24 cellular contexts compared by ENCODE assay signal in the genomic region with DNA sequence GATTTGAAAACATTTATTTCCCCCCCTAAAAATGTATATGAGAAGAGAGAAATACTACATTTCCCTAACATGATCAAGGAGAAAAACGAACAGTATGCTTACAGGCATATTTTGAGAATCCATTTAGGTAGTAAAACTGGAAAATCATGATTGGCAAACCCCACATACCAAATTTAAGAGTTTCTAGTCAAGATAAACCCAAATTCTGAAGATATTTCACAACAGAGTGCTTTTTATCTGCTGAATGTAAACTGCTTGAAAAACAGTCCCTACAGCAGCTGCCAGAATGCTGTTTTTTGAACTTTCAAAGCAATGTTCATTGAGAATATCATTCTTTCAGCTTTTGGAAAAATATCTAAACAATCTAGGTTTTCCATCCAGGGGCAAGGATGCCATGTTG. TPM values are rescaled to one million over a fixed set of nuclear protein-coding genes. Genes with fewer than 3 reads are reported as not detected.
DNase-seq lines count a peak whose midpoint lies in the region; ATAC-seq and TF ChIP-seq lines count a peak whose summit lies in the region.
"Had no signal": no experiment of that assay in that cellular context is flagged by ENCODE, and none has a peak within 500 bp of the region (broad histone marks: within the 10 kb centered on the region; RNA-seq: fewer than 3 reads in every experiment).

No MANE protein-coding gene starts in this region.

- H3K36me3 Mint-ChIP-seq in activated CD8-positive, alpha-beta T cell treated with anti-CD3 and anti-CD28 coated beads for 36 hours (ENCODE audit: low read depth): peaks cover 20% of the 10 kb centered on the region
- H3K36me3 Mint-ChIP-seq in activated CD8-positive, alpha-beta T cell treated with anti-CD3 and anti-CD28 coated beads, Interleukin-2, amount 10 ng/mL, durations not matched to agents 7 days and 5 days (ENCODE audit: low read depth): peaks cover 22% of the 10 kb centered on the region
- H3K36me3 Mint-ChIP-seq in activated T-helper 1 cell treated with anti-CD3 and anti-CD28 coated beads, Interleukin-12 subunit alpha, Interleukin-12 subunit beta, Interleukin-2, Interleukin-4 antibody, amounts not matched to agents 30 ng/mL and 10 ng/mL and 1 ng/mL, durations not matched to agents 14 hours and 24 hours and 36 hours (ENCODE audit: low read depth): peaks cover 26% of the 10 kb centered on the region
- peaks cover 5% of the 10 kb centered on the region for H3K36me3 Mint-ChIP-seq in progenitor cell of endocrine pancreas (ENCODE audit: insufficient read depth)

- H3K79me2 ChIP-seq in hepatocyte: peaks cover 100% of the 10 kb centered on the region

- no peaks in the 10 kb centered on the region for H3K27me3 Mint-ChIP-seq in activated CD8-positive, alpha-beta T cell treated with anti-CD3 and anti-CD28 coated beads for 36 hours
- H3K27me3 Mint-ChIP-seq in activated CD8-positive, alpha-beta T cell treated with anti-CD3 and anti-CD28 coated beads, Interleukin-2, amount 10 ng/mL, durations not matched to agents 7 days and 5 days (ENCODE audit: low read depth): no peaks in the 10 kb centered on the region
- H3K27me3 Mint-ChIP-seq in activated T-helper 1 cell treated with anti-CD3 and anti-CD28 coated beads, Interleukin-12 subunit alpha, Interleukin-12 subunit beta, Interleukin-2, Interleukin-4 antibody, amounts not matched to agents 30 ng/mL and 10 ng/mL and 1 ng/mL, durations not matched to agents 14 hours and 24 hours and 36 hours (ENCODE audit: insufficient read depth): no peaks in the 10 kb centered on the region
- no peaks in the 10 kb centered on the region for H3K27me3 Mint-ChIP-seq in progenitor cell of endocrine pancreas
- H3K27me3 Mint-ChIP-seq: activated CD4-positive, alpha-beta memory T cell treated with anti-CD3 and anti-CD28 coated beads for 36 hours; effector memory CD8-positive, alpha-beta T cell had no signal

- CTCF ChIA-PET in activated CD8-positive, alpha-beta T cell treated with anti-CD3 and anti-CD28 coated beads for 36 hours (lab: Charles Lee): no interaction called here
- CTCF ChIA-PET in activated CD8-positive, alpha-beta T cell treated with anti-CD3 and anti-CD28 coated beads, Interleukin-2, amount 10 ng/mL, durations not matched to agents 7 days and 5 days (lab: Charles Lee): no interaction called here

- TF ChIP-seq EP300 in gastroesophageal sphincter (IDR thresholded peaks at IDR 0.05): no peak

- peaks cover 69% of the 10 kb centered on the region for H4K20me1 ChIP-seq in hepatocyte (ENCODE audit: insufficient read depth, poor library complexity, severe bottlenecking)

- H3K27me3 ChIP-seq in hepatocyte: no peaks in the 10 kb centered on the region
- H3K27me3 ChIP-seq in BE2C: no peaks in the 10 kb centered on the region
- no peaks in the 10 kb centered on the region for H3K27me3 ChIP-seq in gastroesophageal sphincter
- H3K27me3 ChIP-seq: adrenal gland, MG63 had no signal

- H2AFZ ChIP-seq in hepatocyte: no peak overlapping the region

- H3K9me3 ChIP-seq in hepatocyte (ENCODE audit: low read depth) (no peaks in the 10 kb centered on the region), BE2C (no peaks in the 10 kb centered on the region), gastroesophageal sphincter (no peaks in the 10 kb centered on the region)
- H3K9me3 ChIP-seq: adrenal gland, MG63 had no signal

- intact Hi-C loops in activated CD8-positive, alpha-beta T cell treated with anti-CD3 and anti-CD28 coated beads for 36 hours (cut with micrococcal nuclease): no loop called here
- intact Hi-C loops in activated T-helper 1 cell treated with anti-CD3 and anti-CD28 coated beads, Interleukin-12 subunit alpha, Interleukin-12 subunit beta, Interleukin-2, Interleukin-4 antibody, amounts not matched to agents 30 ng/mL and 10 ng/mL and 1 ng/mL, durations not matched to agents 14 hours and 24 hours and 36 hours (cut with micrococcal nuclease): no loop called here

- H3K4me1 ChIP-seq in hepatocyte (ENCODE audit: insufficient read depth) (peaks cover 7% of the 10 kb centered on the region), BE2C (no peaks in the 10 kb centered on the region), gastroesophageal sphincter (peaks cover 3 to 61% (median 7%) of the 10 kb centered on the region in 3 donors)

- TF ChIP-seq POLR2A in gastroesophageal sphincter (IDR thresholded peaks at IDR 0.05): no peak

- no peak overlapping the region for H3K4me3 Mint-ChIP-seq in activated CD8-positive, alpha-beta T cell treated with anti-CD3 and anti-CD28 coated beads for 36 hours
- no peak overlapping the region for H3K4me3 Mint-ChIP-seq in activated CD8-positive, alpha-beta T cell treated with anti-CD3 and anti-CD28 coated beads, Interleukin-2, amount 10 ng/mL, durations not matched to agents 7 days and 5 days
- H3K4me3 Mint-ChIP-seq in activated T-helper 1 cell treated with anti-CD3 and anti-CD28 coated beads, Interleukin-12 subunit alpha, Interleukin-12 subunit beta, Interleukin-2, Interleukin-4 antibody, amounts not matched to agents 30 ng/mL and 10 ng/mL and 1 ng/mL, durations not matched to agents 14 hours and 24 hours and 36 hours: no peak overlapping the region
- H3K4me3 Mint-ChIP-seq in progenitor cell of endocrine pancreas (ENCODE audit: low read depth): no peak overlapping the region
- H3K4me3 Mint-ChIP-seq: activated CD4-positive, alpha-beta memory T cell treated with anti-CD3 and anti-CD28 coated beads for 36 hours; effector memory CD8-positive, alpha-beta T cell had no signal

- peaks cover 2% of the 10 kb centered on the region for H3K9me3 Mint-ChIP-seq in activated CD8-positive, alpha-beta T cell treated with anti-CD3 and anti-CD28 coated beads for 36 hours
- H3K9me3 Mint-ChIP-seq in activated CD8-positive, alpha-beta T cell treated with anti-CD3 and anti-CD28 coated beads, Interleukin-2, amount 10 ng/mL, durations not matched to agents 7 days and 5 days (ENCODE audit: insufficient read depth): no peaks in the 10 kb centered on the region
- no peaks in the 10 kb centered on the region for H3K9me3 Mint-ChIP-seq in activated T-helper 1 cell treated with anti-CD3 and anti-CD28 coated beads, Interleukin-12 subunit alpha, Interleukin-12 subunit beta, Interleukin-2, Interleukin-4 antibody, amounts not matched to agents 30 ng/mL and 10 ng/mL and 1 ng/mL, durations not matched to agents 14 hours and 24 hours and 36 hours
- H3K9me3 Mint-ChIP-seq in progenitor cell of endocrine pancreas (ENCODE audit: low read depth): no peaks in the 10 kb centered on the region
- H3K9me3 Mint-ChIP-seq: effector memory CD8-positive, alpha-beta T cell had no signal

- TF ChIP-seq CTCF in activated CD8-positive, alpha-beta T cell treated with anti-CD3 and anti-CD28 coated beads for 36 hours (IDR thresholded peaks at IDR 0.05): no peak
- TF ChIP-seq CTCF in hepatocyte (IDR thresholded peaks at IDR 0.05; ENCODE audit: poor library complexity) (no peak), progenitor cell of endocrine pancreas (IDR thresholded peaks at IDR 0.05; ENCODE audit: unreplicated experiment) (no peak), BE2C (IDR thresholded peaks at IDR 0.05; ENCODE audit: low read depth, low read length) (no peak), gastroesophageal sphincter (IDR thresholded peaks at IDR 0.05) (no peak)

- no peak for ATAC-seq in activated CD8-positive, alpha-beta T cell treated with anti-CD3 and anti-CD28 coated beads for 36 hours
- no peak for ATAC-seq in activated CD8-positive, alpha-beta T cell treated with anti-CD3 and anti-CD28 coated beads, Interleukin-2, amount 10 ng/mL, durations not matched to agents 7 days and 5 days
- no peak for ATAC-seq in GM18867 (IDR thresholded peaks at IDR 0.05; ENCODE audit: unreplicated experiment)
- no peak for ATAC-seq in gastroesophageal sphincter
- ATAC-seq: activated CD4-positive, CD25-positive, alpha-beta regulatory T cell treated with anti-CD3 and anti-CD28 coated beads, Interleukin-2, amount 50 U/mL, for 24 hours; effector memory CD8-positive, alpha-beta T cell; esophagus mucosa; PC-3 had no signal

- H3K36me3 ChIP-seq in hepatocyte (replicated peaks; ENCODE audit: insufficient read depth, low read depth) (no peaks in the 10 kb centered on the region), BE2C (no peaks in the 10 kb centered on the region; the same call in 1 of the 2 replicates), gastroesophageal sphincter (no peaks in the 10 kb centered on the region)
- H3K36me3 ChIP-seq: adrenal gland had no signal

- POLR2A ChIA-PET in activated CD8-positive, alpha-beta T cell treated with anti-CD3 and anti-CD28 coated beads for 36 hours (lab: Charles Lee): no interaction called here
- POLR2A ChIA-PET in activated CD8-positive, alpha-beta T cell treated with anti-CD3 and anti-CD28 coated beads, Interleukin-2, amount 10 ng/mL, durations not matched to agents 7 days and 5 days (lab: Charles Lee): no interaction called here

- no peak for DNase-seq in activated CD8-positive, alpha-beta T cell treated with anti-CD3 and anti-CD28 coated beads for 36 hours
- no peak for DNase-seq in activated CD8-positive, alpha-beta T cell treated with anti-CD3 and anti-CD28 coated beads, Interleukin-2, amount 10 ng/mL, durations not matched to agents 7 days and 5 days
- DNase-seq in activated T-helper 1 cell treated with anti-CD3 and anti-CD28 coated beads, Interleukin-12 subunit alpha, Interleukin-12 subunit beta, Interleukin-2, Interleukin-4 antibody, amounts not matched to agents 30 ng/mL and 10 ng/mL and 1 ng/mL, durations not matched to agents 14 hours and 24 hours and 36 hours (ENCODE audit: low spot score): no peak
- DNase-seq in hepatocyte (ENCODE audit: low spot score): peak; percentile 5
- DNase-seq in progenitor cell of endocrine pancreas (ENCODE audit: low spot score, unreplicated experiment): no peak
- DNase-seq in BE2C: no peak
- DNase-seq: activated CD4-positive, alpha-beta memory T cell treated with anti-CD3 and anti-CD28 coated beads for 36 hours; activated naive CD4-positive, alpha-beta T cell; adrenal gland; AML-193; effector memory CD8-positive, alpha-beta T cell; kidney glomerular epithelial cell; mammary epithelial cell; MG63; NCI-H446 treated with DMSO at 0.1 percent for 48 hours; PC-3; Right ventricle myocardium superior; stimulated activated CD4-positive, alpha-beta T cell treated with anti-CD3 and anti-CD28 coated beads, Interleukin-1b, Interleukin-23, amount 100 ng/mL, for 48 hours had no signal

- H3K27ac ChIP-seq in hepatocyte: peak overlapping the region; percentile 22
- peak overlapping the region in 1 of 4 donors; percentile 5 for H3K27ac ChIP-seq in gastroesophageal sphincter
- H3K27ac ChIP-seq: 22Rv1, coronary artery had no signal

- peaks cover 49% of the 10 kb centered on the region for H3K4me1 Mint-ChIP-seq in activated CD8-positive, alpha-beta T cell treated with anti-CD3 and anti-CD28 coated beads for 36 hours (ENCODE audit: low read depth)
- peaks cover 28% of the 10 kb centered on the region for H3K4me1 Mint-ChIP-seq in activated CD8-positive, alpha-beta T cell treated with anti-CD3 and anti-CD28 coated beads, Interleukin-2, amount 10 ng/mL, durations not matched to agents 7 days and 5 days (ENCODE audit: low read depth)
- peaks cover 49% of the 10 kb centered on the region for H3K4me1 Mint-ChIP-seq in activated T-helper 1 cell treated with anti-CD3 and anti-CD28 coated beads, Interleukin-12 subunit alpha, Interleukin-12 subunit beta, Interleukin-2, Interleukin-4 antibody, amounts not matched to agents 30 ng/mL and 10 ng/mL and 1 ng/mL, durations not matched to agents 14 hours and 24 hours and 36 hours (ENCODE audit: low read depth)
- peaks cover 10% of the 10 kb centered on the region for H3K4me1 Mint-ChIP-seq in progenitor cell of endocrine pancreas (ENCODE audit: low read depth)

- peak overlapping the region; percentile 32 for H3K27ac Mint-ChIP-seq in activated CD8-positive, alpha-beta T cell treated with anti-CD3 and anti-CD28 coated beads for 36 hours
- H3K27ac Mint-ChIP-seq in activated CD8-positive, alpha-beta T cell treated with anti-CD3 and anti-CD28 coated beads, Interleukin-2, amount 10 ng/mL, durations not matched to agents 7 days and 5 days: no peak overlapping the region
- peak overlapping the region; percentile 4 for H3K27ac Mint-ChIP-seq in activated T-helper 1 cell treated with anti-CD3 and anti-CD28 coated beads, Interleukin-12 subunit alpha, Interleukin-12 subunit beta, Interleukin-2, Interleukin-4 antibody, amounts not matched to agents 30 ng/mL and 10 ng/mL and 1 ng/mL, durations not matched to agents 14 hours and 24 hours and 36 hours
- peak overlapping the region; percentile 26 for H3K27ac Mint-ChIP-seq in progenitor cell of endocrine pancreas
- H3K27ac Mint-ChIP-seq: activated CD4-positive, alpha-beta memory T cell treated with anti-CD3 and anti-CD28 coated beads for 36 hours; effector memory CD8-positive, alpha-beta T cell had no signal

- peak overlapping the region; percentile 55 for H3K4me2 ChIP-seq in hepatocyte

- WGBS in hepatocyte (ENCODE audit: low lambda C conversion rate, missing lambda C conversion rate): 61% methylated on average over 1 of the region's 1 CpG
- WGBS in gastroesophageal sphincter (ENCODE audit: low coverage in 1 of 2), 2 donors: 0 to 29% methylated on average over 1 of the region's 1 CpG

- no peaks in the 10 kb centered on the region for H3K9me2 ChIP-seq in hepatocyte (replicated peaks; ENCODE audit: insufficient read depth)

- H3K4me3 ChIP-seq in hepatocyte: no peak overlapping the region
- H3K4me3 ChIP-seq in BE2C (ENCODE audit: low read depth, low read length): no peak overlapping the region
- no peak overlapping the region for H3K4me3 ChIP-seq in gastroesophageal sphincter
- H3K4me3 ChIP-seq: adrenal gland, coronary artery, MG63 had no signal

RNA-seq across cellular contexts. Expression of a gene that starts 31.0 kb away (rescaled TPM):
- total RNA-seq in activated CD8-positive, alpha-beta T cell treated with anti-CD3 and anti-CD28 coated beads for 36 hours: 10 to 100 TPM; 30.3 to 31.6 TPM
- total RNA-seq in activated CD8-positive, alpha-beta T cell treated with anti-CD3 and anti-CD28 coated beads, Interleukin-2, amount 10 ng/mL, durations not matched to agents 7 days and 5 days: 10 to 100 TPM; 37.7 to 41.1 TPM
- total RNA-seq in activated T-helper 1 cell treated with anti-CD3 and anti-CD28 coated beads, Interleukin-12 subunit alpha, Interleukin-12 subunit beta, Interleukin-2, Interleukin-4 antibody, amounts not matched to agents 30 ng/mL and 10 ng/mL and 1 ng/mL, durations not matched to agents 14 hours and 24 hours and 36 hours: 44.0 and 45.4 TPM in 2 replicates
- total RNA-seq in hepatocyte: 30.6 and 32.0 TPM in 2 replicates
- polyA plus RNA-seq in hepatocyte: 14.5 and 22.4 TPM in 2 replicates
- total RNA-seq in progenitor cell of endocrine pancreas: 49.7 and 51.3 TPM in 2 replicates
- 53.1 TPM for polyA plus RNA-seq in BE2C (2012; ENCODE audit: insufficient read depth, insufficient read length, low read depth)
- 10 to 100 TPM; 55.6 to 81.3 (median 75.0) TPM for total RNA-seq in gastroesophageal sphincter
